11 cellular contexts compared by ENCODE assay signal in the genomic region with DNA sequence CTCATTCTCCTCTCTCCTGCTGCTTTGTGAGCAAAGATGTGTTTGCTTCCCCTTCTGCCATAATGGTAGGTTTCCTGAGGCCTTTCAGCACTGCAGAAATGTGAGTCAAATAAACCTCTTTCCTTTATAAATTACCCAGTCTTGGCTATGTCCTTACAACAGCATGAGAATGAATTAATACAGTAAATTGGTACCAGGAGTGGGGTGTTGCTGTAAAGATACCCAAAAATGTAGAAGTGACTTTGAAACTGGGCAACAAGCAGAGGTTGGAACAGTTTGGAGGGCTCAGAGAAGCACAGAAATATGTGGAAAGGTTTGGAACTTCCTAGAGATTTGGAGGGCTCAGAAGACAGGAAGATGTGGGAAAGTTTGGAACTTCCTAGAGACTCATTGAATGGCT.
"Had no signal": no experiment of that assay in that cellular context is flagged by ENCODE, and none has a peak within 500 bp of the region (broad histone marks: within the 10 kb centered on the region; RNA-seq: fewer than 3 reads in every experiment).

No MANE protein-coding gene starts in this region.

- H3K4me3 ChIP-seq: GM23248, GM23338, HAP-1 had no signal

- H3K4me2 ChIP-seq: GM23338 had no signal

- DNase-seq: GM23248, GOT3, H7, H9, HCEC 1CT, HFFc6 had no signal

- H3K36me3 ChIP-seq: HAP-1 had no signal

- H2AFZ ChIP-seq: GM23248, GM23338 had no signal

- H3K9ac ChIP-seq: GM23248 had no signal

- FAIRE-seq: H1, H54 had no signal

- H3K27ac ChIP-seq: GM23248 had no signal

- H3K4me1 ChIP-seq: HAP-1 had no signal

- H3K9me3 ChIP-seq: HAP-1 had no signal

- ATAC-seq: GM23338, HCT116 had no signal
